Comparison of ENCODE assay signal across 8 cellular contexts in the genomic region with DNA sequence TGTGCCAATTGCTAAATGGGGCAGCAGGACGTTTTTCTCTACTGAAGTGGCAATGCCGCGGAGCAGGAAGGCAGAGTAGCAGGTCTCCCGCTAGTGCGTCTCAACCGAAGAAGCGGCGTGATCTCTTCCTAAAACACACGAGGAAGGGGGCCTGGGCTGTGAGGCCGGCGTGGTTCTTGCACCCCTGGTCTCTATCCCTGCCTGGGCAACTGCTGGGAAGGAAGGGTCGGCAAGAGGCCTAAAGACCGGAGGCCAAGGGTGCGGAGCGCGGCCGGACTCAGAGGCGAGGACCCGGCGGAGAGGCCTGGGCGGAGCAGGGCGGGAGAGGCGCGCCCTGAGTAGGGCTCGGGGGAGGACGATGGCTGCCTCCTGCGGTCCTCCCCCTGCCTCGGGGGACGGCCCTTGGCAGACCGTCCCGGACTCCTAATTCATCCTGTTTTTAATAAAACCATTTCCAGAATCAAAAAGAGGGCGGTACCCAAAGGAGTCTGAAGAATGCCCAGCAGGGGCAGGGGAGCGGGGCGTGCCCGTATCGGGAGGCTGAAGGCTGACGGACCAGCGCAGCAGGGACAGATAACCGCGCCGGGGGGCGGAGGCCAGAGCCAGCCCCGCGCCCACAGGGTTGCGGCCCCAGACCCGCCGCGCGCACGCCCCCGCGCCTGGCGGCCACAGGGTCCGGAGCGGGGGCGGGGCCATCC. TPM values are rescaled to one million over a fixed set of nuclear protein-coding genes. Genes with fewer than 3 reads are reported as not detected.
DNase-seq lines count a peak whose midpoint lies in the region; ATAC-seq and TF ChIP-seq lines count a peak whose summit lies in the region.

No MANE protein-coding gene starts in this region.

- DNase-seq in GM19238 (ENCODE audit: insufficient read length, low spot score) (peak; percentile 40), NCI-H526 treated with DMSO at 0.1 percent for 48 hours (lab: John Stamatoyannopoulos, UW) (peak; percentile 97), erythroblast (lab: John Stamatoyannopoulos, UW) (no peak)
- DNase-seq in activated CD8-positive, alpha-beta memory T cell treated with anti-CD3 and anti-CD28 coated beads, Interleukin-2, amount 10 ng/mL, durations not matched to agents 7 days and 5 days = peak; percentile 56

- ATAC-seq in HG03342 (IDR thresholded peaks at IDR 0.05; ENCODE audit: unreplicated experiment) = peak; percentile 44
- peak; percentile 57 for ATAC-seq in activated CD8-positive, alpha-beta memory T cell treated with anti-CD3 and anti-CD28 coated beads, Interleukin-2, amount 10 ng/mL, durations not matched to agents 7 days and 5 days

- peaks cover 33% of the 10 kb centered on the region for H3K27me3 Mint-ChIP-seq in activated CD8-positive, alpha-beta memory T cell treated with anti-CD3 and anti-CD28 coated beads, Interleukin-2, amount 10 ng/mL, durations not matched to agents 7 days and 5 days

- no peaks in the 10 kb centered on the region for H3K9me3 ChIP-seq in BLaER1 treated with 17β-estradiol and CSF1 and Interleukin-3, amounts not matched to agents 10 nM and 100 nM (replicated peaks in 1 of 11)
- H3K9me3 ChIP-seq in muscle layer of colon (ENCODE audit: low read length) (no peaks in the 10 kb centered on the region), thymus (ENCODE audit: control insufficient read depth) (no peaks in the 10 kb centered on the region)

- peak overlapping the region; percentile 71 to 98 (median 83) for H3K9ac ChIP-seq in BLaER1 treated with 17β-estradiol and CSF1 and Interleukin-3, amounts not matched to agents 10 nM and 100 nM
- H3K9ac ChIP-seq in muscle layer of colon (ENCODE audit: low read length) = peak overlapping the region; percentile 89

- peaks cover 45 to 75% (median 58%) of the 10 kb centered on the region in 10 experiments for H3K4me1 ChIP-seq in BLaER1 treated with 17β-estradiol and CSF1 and Interleukin-3, amounts not matched to agents 10 nM and 100 nM
- H3K4me1 ChIP-seq in muscle layer of colon (ENCODE audit: insufficient read depth, low read length) = peaks cover 21% of the 10 kb centered on the region
- peaks cover 6% of the 10 kb centered on the region for H3K4me1 ChIP-seq in thymus (ENCODE audit: control insufficient read depth, insufficient read depth, low read length)

- peak overlapping the region; percentile 84 to 99 (median 92) for H3K4me2 ChIP-seq in BLaER1 treated with 17β-estradiol and CSF1 and Interleukin-3, amounts not matched to agents 10 nM and 100 nM

- peak overlapping the region; percentile 91 for H3K27ac Mint-ChIP-seq in activated CD8-positive, alpha-beta memory T cell treated with anti-CD3 and anti-CD28 coated beads, Interleukin-2, amount 10 ng/mL, durations not matched to agents 7 days and 5 days

- WGBS in thymus = under 1% methylated on average over 56 of the region's 56 CpGs

- peak overlapping the region; percentile 91 to 100 (median 94) for H3K4me3 ChIP-seq in BLaER1 treated with 17β-estradiol and CSF1 and Interleukin-3, amounts not matched to agents 10 nM and 100 nM
- H3K4me3 ChIP-seq in muscle layer of colon (ENCODE audit: low read depth in 1 of 2, low read length in 2 of 2) = peak overlapping the region; percentile 52 to 77
- peak overlapping the region; percentile 93 for H3K4me3 ChIP-seq in thymus (ENCODE audit: low read length)

- H3K9me3 Mint-ChIP-seq in activated CD8-positive, alpha-beta memory T cell treated with anti-CD3 and anti-CD28 coated beads, Interleukin-2, amount 10 ng/mL, durations not matched to agents 7 days and 5 days (ENCODE audit: low read depth) = no peaks in the 10 kb centered on the region

- peaks cover 0 to 42% (median 28%) of the 10 kb centered on the region in 11 experiments; a peak in 16 of 22 replicates for H3K27me3 ChIP-seq in BLaER1 treated with 17β-estradiol and CSF1 and Interleukin-3, amounts not matched to agents 10 nM and 100 nM
- no peaks in the 10 kb centered on the region for H3K27me3 ChIP-seq in muscle layer of colon (ENCODE audit: control insufficient read depth in 1 of 2, insufficient read depth in 2 of 2, low read length in 2 of 2)
- H3K27me3 ChIP-seq in thymus (ENCODE audit: control insufficient read depth, insufficient read depth) = peaks cover 12% of the 10 kb centered on the region

- peaks cover 0 to 8% (median 0%) of the 10 kb centered on the region in 11 experiments; a peak in 5 of 22 replicates for H3K36me3 ChIP-seq in BLaER1 treated with 17β-estradiol and CSF1 and Interleukin-3, amounts not matched to agents 10 nM and 100 nM
- H3K36me3 ChIP-seq in muscle layer of colon (ENCODE audit: insufficient read depth, low read length) (no peaks in the 10 kb centered on the region), thymus (ENCODE audit: control insufficient read depth, insufficient read depth) (no peaks in the 10 kb centered on the region)

- peaks cover 18% of the 10 kb centered on the region for H3K4me1 Mint-ChIP-seq in activated CD8-positive, alpha-beta memory T cell treated with anti-CD3 and anti-CD28 coated beads, Interleukin-2, amount 10 ng/mL, durations not matched to agents 7 days and 5 days

- peak; percentile 13 for TF ChIP-seq POLR2A in erythroblast (IDR thresholded peaks at IDR 0.05; ENCODE audit: low read length)

- peak overlapping the region; percentile 90 for H3K4me3 Mint-ChIP-seq in activated CD8-positive, alpha-beta memory T cell treated with anti-CD3 and anti-CD28 coated beads, Interleukin-2, amount 10 ng/mL, durations not matched to agents 7 days and 5 days

- H3K27ac ChIP-seq in BLaER1 treated with 17β-estradiol and CSF1 and Interleukin-3, amounts not matched to agents 10 nM and 100 nM = peak overlapping the region; percentile 64 to 92 (median 78)
- H3K27ac ChIP-seq in muscle layer of colon (ENCODE audit: low read depth, low read length) (peak overlapping the region; percentile 90), thymus (ENCODE audit: low read depth) (peak overlapping the region; percentile 86)

- CTCF ChIA-PET in activated CD8-positive, alpha-beta memory T cell treated with anti-CD3 and anti-CD28 coated beads, Interleukin-2, amount 10 ng/mL, durations not matched to agents 7 days and 5 days (lab: Charles Lee) = interaction anchor here (3.8 kb wide), 1 partner anchor 63 kb away, joined by 22 read pairs; no protein-coding TSS in a partner anchor

- H4K20me1 ChIP-seq in BLaER1 treated with 17β-estradiol and CSF1 and Interleukin-3, amounts not matched to agents 10 nM and 100 nM = peaks cover 33 to 45% (median 43%) of the 10 kb centered on the region in 11 experiments

- H3K36me3 Mint-ChIP-seq in activated CD8-positive, alpha-beta memory T cell treated with anti-CD3 and anti-CD28 coated beads, Interleukin-2, amount 10 ng/mL, durations not matched to agents 7 days and 5 days = peaks cover 2% of the 10 kb centered on the region

RNA-seq across cellular contexts. Expression of a gene that starts 0.6 kb away (rescaled TPM):
- 10 to 100 TPM; 21.9 to 33.5 TPM for total RNA-seq in activated CD8-positive, alpha-beta memory T cell treated with anti-CD3 and anti-CD28 coated beads, Interleukin-2, amount 10 ng/mL, durations not matched to agents 7 days and 5 days
- polyA plus RNA-seq in thymus = 101 TPM

Comparison
In these comparisons a context has a peak if more than half of its experiments do, and no peak if none do; other contexts are left out.
1. DNase-seq: peak in GM19238 (single experiment), NCI-H526 treated with DMSO at 0.1 percent for 48 hours (single experiment) and activated CD8-positive, alpha-beta memory T cell treated with anti-CD3 and anti-CD28 coated beads, Interleukin-2, amount 10 ng/mL, durations not matched to agents 7 days and 5 days (single experiment); none in erythroblast (0 of 2).
2. Peak in every context shown above with its lines, with median percentiles within 50 percentile points of each other: H3K27ac ChIP-seq and H3K4me3 ChIP-seq.